ENCODE assay signal across 1 cellular context in the genomic region with DNA sequence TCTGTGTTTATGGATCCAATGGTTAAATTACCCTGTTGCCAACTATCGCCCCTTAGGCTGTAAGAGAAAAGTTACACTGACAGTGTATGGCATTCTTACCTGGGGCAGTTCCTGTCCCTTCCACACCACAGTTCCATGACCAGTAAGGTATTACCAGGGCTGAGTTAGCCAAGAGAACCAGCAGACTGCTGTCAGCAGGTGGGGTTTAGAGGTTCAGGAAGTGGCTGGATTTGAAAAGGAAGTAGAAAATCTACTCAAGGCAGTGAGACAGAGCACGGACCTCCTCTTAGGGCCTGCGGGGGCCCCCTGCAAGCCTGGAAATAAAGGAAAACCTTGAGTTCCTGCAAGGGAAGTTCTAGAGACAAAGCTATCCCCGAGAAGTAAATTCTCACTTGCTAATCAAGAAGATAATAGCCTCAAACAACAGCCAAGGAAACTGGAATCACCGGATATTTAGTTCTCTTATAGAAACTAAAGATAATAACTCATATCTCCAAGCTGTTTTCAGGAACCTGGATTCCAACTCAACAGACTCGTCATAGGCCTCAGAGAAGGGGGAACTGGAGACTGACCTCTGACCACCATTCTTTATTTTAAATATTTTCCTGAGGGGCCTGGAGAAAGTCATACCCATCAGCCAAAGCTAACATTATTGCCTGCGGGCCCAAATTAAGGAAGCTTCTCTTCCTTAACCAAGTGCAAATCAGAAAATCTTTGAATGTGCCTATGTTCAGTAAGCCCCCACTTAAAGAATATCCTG.
TF ChIP-seq lines count a peak whose summit lies in the region.

No MANE protein-coding gene starts in this region.

TF ChIP-seq in H1, 55 proteins besides CTCF, POLR2A, EP300 and RAD21 (continued from another document):
- no peak for TF ChIP-seq GTF2F1 (IDR thresholded peaks at IDR 0.05; ENCODE audit: borderline replicate concordance, low read depth, low read length)
- TF ChIP-seq SIRT6 (IDR thresholded peaks at IDR 0.05; ENCODE audit: low read length), result no peak
